ENCODE assay signal across 7 cellular contexts in the genomic region with DNA sequence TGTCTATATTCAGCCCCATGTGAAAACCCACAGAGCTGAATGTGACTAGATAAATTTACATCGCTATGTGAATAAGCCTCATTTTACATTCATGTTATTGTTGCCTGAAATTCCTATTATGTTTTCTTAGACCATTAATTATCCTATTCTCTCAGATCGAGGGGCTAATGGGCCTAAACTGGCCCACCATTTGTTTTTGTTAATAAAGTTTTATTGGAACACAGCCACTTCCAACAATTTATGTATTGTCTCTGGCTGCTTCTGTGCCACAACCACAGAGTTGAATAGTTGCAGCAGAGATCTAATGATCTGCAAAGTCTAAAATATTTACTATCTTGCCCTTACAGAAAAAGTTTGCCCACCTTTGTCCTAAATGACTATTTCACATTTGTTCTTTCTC.
"Had no signal": no experiment of that assay in that cellular context is flagged by ENCODE, and none has a peak within 500 bp of the region (broad histone marks: within the 10 kb centered on the region; RNA-seq: fewer than 3 reads in every experiment).

No MANE protein-coding gene starts in this region.

- ATAC-seq: K562 had no signal

- H3K4me3 ChIP-seq: K562 had no signal

- H3K4me2 ChIP-seq: KMS-11 had no signal

- H3K9ac ChIP-seq: KMS-11 had no signal

- DNase-seq: IMR-90, KBM-7, KG1 had no signal

- FAIRE-seq: HTR-8/SVneo, K562 had no signal

- H3K27ac ChIP-seq: HL-60, KMS-11 had no signal
